13 cellular contexts compared by ENCODE assay signal in the genomic region with DNA sequence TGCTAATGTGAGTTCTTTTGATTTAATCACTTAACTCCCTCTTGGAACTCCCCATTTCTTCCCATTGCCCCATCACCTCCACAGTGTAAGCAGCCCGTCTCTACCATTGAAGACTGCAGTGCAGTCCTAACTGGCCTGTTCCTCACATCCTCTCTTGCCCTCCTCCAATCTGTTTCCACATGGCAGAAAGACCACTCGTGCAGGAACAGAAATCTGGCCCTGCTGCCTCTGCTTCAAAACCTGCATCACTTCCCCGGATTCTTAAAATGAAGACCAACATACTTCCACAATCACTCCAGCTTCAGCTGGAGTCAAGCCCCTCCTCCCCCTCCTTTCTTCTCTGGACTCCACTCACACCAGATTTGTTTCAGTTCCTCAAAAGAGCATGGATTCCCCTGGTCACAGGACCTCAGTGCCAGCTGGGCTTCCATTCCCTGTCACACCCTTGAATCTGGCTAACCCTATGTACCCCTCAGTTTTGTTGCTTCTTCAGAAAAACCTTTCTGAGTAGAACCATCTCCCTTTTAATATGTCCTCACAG.
DNase-seq lines count a peak whose midpoint lies in the region; ATAC-seq and TF ChIP-seq lines count a peak whose summit lies in the region.
"Had no signal": no experiment of that assay in that cellular context is flagged by ENCODE, and none has a peak within 500 bp of the region (broad histone marks: within the 10 kb centered on the region; RNA-seq: fewer than 3 reads in every experiment).

No MANE protein-coding gene starts in this region.

- H3K36me3 ChIP-seq in IMR-90 (ENCODE audit: control insufficient read depth, insufficient read depth, low read length), result no peaks in the 10 kb centered on the region
- H3K36me3 ChIP-seq in mucosa of descending colon (ENCODE audit: low read depth), result no peaks in the 10 kb centered on the region
- H3K36me3 ChIP-seq in tibial nerve, result no peaks in the 10 kb centered on the region
- H3K36me3 ChIP-seq: SJCRH30, stomach had no signal

- no peaks in the 10 kb centered on the region for H3K9me3 Mint-ChIP-seq in dendritic cell treated with granulocyte-macrophage colony-stimulating factor and Interleukin-4, amounts not matched to agents 40 ng/mL and 50 ng/mL, for 4 days
- H3K9me3 Mint-ChIP-seq: activated CD4-positive, alpha-beta memory T cell treated with anti-CD3 and anti-CD28 coated beads, Interleukin-2, amount 10 ng/mL, durations not matched to agents 7 days and 5 days had no signal

- dilution Hi-C loops in IMR-90 (cut with HindIII; ENCODE audit: low sequenced_read_pairs, unreplicated experiment), result no loop called here

- H3K27me3 ChIP-seq in IMR-90 (ENCODE audit: control insufficient read depth, insufficient read depth, low read length) (peaks cover 1% of the 10 kb centered on the region; the same call in 1 of the 2 replicates), tibial nerve (no peaks in the 10 kb centered on the region)
- H3K27me3 ChIP-seq: hepatocyte, SJCRH30, stomach had no signal

- TF ChIP-seq RAD21 in IMR-90 (IDR thresholded peaks at IDR 0.05; ENCODE audit: low read length), result no peak

- H2BK20ac ChIP-seq in IMR-90 (ENCODE audit: low read depth, low read length), result peak overlapping the region; percentile 49; the same call in 1 of the 2 replicates

- H3K4me1 ChIP-seq in IMR-90 (ENCODE audit: control insufficient read depth, insufficient read depth, low read length) (peaks cover 2% of the 10 kb centered on the region; the same call in 1 of the 2 replicates), mucosa of descending colon (ENCODE audit: low read depth) (no peaks in the 10 kb centered on the region), tibial nerve (peaks cover 0 to 16% (median 2%) of the 10 kb centered on the region in 4 donors)

- peak; percentile 28; the same call in 1 of the 2 replicates for ATAC-seq in IMR-90 (ENCODE audit: low read depth)
- ATAC-seq in mucosa of descending colon, result peak; percentile 24
- ATAC-seq in GM21825 (IDR thresholded peaks at IDR 0.05; ENCODE audit: unreplicated experiment), result no peak

- H3K14ac ChIP-seq in IMR-90 (replicated peaks; ENCODE audit: low read depth, low read length), result no peak overlapping the region

- intact Hi-C loops in IMR-90 (cut with micrococcal nuclease) (no loop called here), mucosa of descending colon (cut with DNase I, micrococcal nuclease) (no loop called here)
- intact Hi-C loops in dendritic cell treated with granulocyte-macrophage colony-stimulating factor and Interleukin-4, amounts not matched to agents 40 ng/mL and 50 ng/mL, for 4 days (cut with micrococcal nuclease), result loop anchor here (2.0 to 10.0 kb wide), 5 partner anchors 276 to 1076 kb away; no protein-coding TSS in a partner anchor

- POLR2A ChIA-PET in IMR-90 (lab: Charles Lee; ENCODE audit: unreplicated experiment), result interaction anchor here (1.0 kb wide), 1 partner anchor 36 kb away, joined by 3 read pairs; no protein-coding TSS in a partner anchor

- BruUV-seq in IMR-90 (replicated peaks; lab: Mats Ljungman, UMichigan), result no TSS peak

- peak overlapping the region; percentile 81 for H3K27ac Mint-ChIP-seq in dendritic cell treated with granulocyte-macrophage colony-stimulating factor and Interleukin-4, amounts not matched to agents 40 ng/mL and 50 ng/mL, for 4 days
- H3K27ac Mint-ChIP-seq: activated CD4-positive, alpha-beta memory T cell treated with anti-CD3 and anti-CD28 coated beads, Interleukin-2, amount 10 ng/mL, durations not matched to agents 7 days and 5 days had no signal

- peak overlapping the region; percentile 51; the same call in 2 of the 3 replicates for H2BK15ac ChIP-seq in IMR-90 (ENCODE audit: low read depth, low read length)

- peak overlapping the region; percentile 26; the same call in 1 of the 2 replicates for H4K91ac ChIP-seq in IMR-90 (ENCODE audit: insufficient read depth, low read depth, low read length)

- H3K79me1 ChIP-seq in IMR-90 (ENCODE audit: low read depth in 1 of 2, low read length in 2 of 2), result no peaks in the 10 kb centered on the region

- H3K4me3 ChIP-seq in IMR-90 (ENCODE audit: insufficient read depth, low read depth, low read length) (no peak overlapping the region), mucosa of descending colon (no peak overlapping the region), tibial nerve (no peak overlapping the region)
- H3K4me3 ChIP-seq: hepatocyte, SJCRH30, stomach had no signal

- no peaks in the 10 kb centered on the region for H3K9me1 ChIP-seq in IMR-90 (ENCODE audit: insufficient read depth, low read length)

- no peaks in the 10 kb centered on the region for H4K20me1 ChIP-seq in IMR-90 (ENCODE audit: insufficient read depth, low read length)

- H3K23ac ChIP-seq in IMR-90 (ENCODE audit: low read depth, low read length), result no peak overlapping the region

- DNase-seq in IMR-90 (no peak), mucosa of descending colon (peak in 1 of 3 donors; percentile 24), tibial nerve (ENCODE audit: low spot score in 2 of 2) (peak in 1 of 2 donors; percentile 52), AG08396 (ENCODE audit: low spot score) (no peak)
- DNase-seq in effector CD4-positive, alpha-beta T cell, result no peak
- DNase-seq: activated CD4-positive, alpha-beta memory T cell treated with anti-CD3 and anti-CD28 coated beads, Interleukin-2, amount 10 ng/mL, durations not matched to agents 7 days and 5 days; cortex of kidney had no signal

- TF ChIP-seq CTCF in IMR-90 (conservative IDR thresholded peaks at IDR 0.05; ENCODE audit: low read depth, low read length), result no peak
- no peak for TF ChIP-seq CTCF in mucosa of descending colon (IDR thresholded peaks at IDR 0.05)
- no peak for TF ChIP-seq CTCF in tibial nerve (IDR thresholded peaks at IDR 0.05)

- peaks cover 9% of the 10 kb centered on the region for H3K27me3 Mint-ChIP-seq in dendritic cell treated with granulocyte-macrophage colony-stimulating factor and Interleukin-4, amounts not matched to agents 40 ng/mL and 50 ng/mL, for 4 days
- H3K27me3 Mint-ChIP-seq: activated CD4-positive, alpha-beta memory T cell treated with anti-CD3 and anti-CD28 coated beads, Interleukin-2, amount 10 ng/mL, durations not matched to agents 7 days and 5 days had no signal

- no peak overlapping the region for H3K9ac ChIP-seq in IMR-90 (ENCODE audit: low read depth, low read length)

- WGBS in IMR-90 (ENCODE audit: extremely low coverage in 2 of 2, insufficient read length in 1 of 2), 2 experiments, result no CpG with 5 or more reads among the region's 3 CpGs
- 38 to 43% methylated on average over 3 of the region's 3 CpGs for WGBS in tibial nerve, 2 donors

- in situ Hi-C loops in IMR-90 (cut with MboI; ENCODE audit: low sequenced_read_pairs), result loop anchor here (25.0 kb wide), 1 partner anchor 801 kb away; a partner anchor contains a TSS

- H3K4me2 ChIP-seq in IMR-90 (ENCODE audit: low read depth, low read length), result no peak overlapping the region
- H3K4me2 ChIP-seq: hepatocyte had no signal

- CTCF ChIA-PET in IMR-90 (lab: Yijun Ruan, JAX), result interaction anchor here (1.0 kb wide), 1 partner anchor 12 kb away, joined by 3 read pairs; no protein-coding TSS in a partner anchor

- H3K56ac ChIP-seq in IMR-90 (ENCODE audit: extremely low read depth, insufficient read depth, low read length), result no peak overlapping the region

- H2AFZ ChIP-seq in IMR-90 (replicated peaks; ENCODE audit: low read length, poor library complexity), result peak overlapping the region; percentile 53
- H2AFZ ChIP-seq: hepatocyte had no signal

- peak overlapping the region; percentile 8; the same call in 1 of the 2 replicates for H3K4ac ChIP-seq in IMR-90 (ENCODE audit: low read depth, low read length)

- peaks cover 27% of the 10 kb centered on the region for H3K4me1 Mint-ChIP-seq in dendritic cell treated with granulocyte-macrophage colony-stimulating factor and Interleukin-4, amounts not matched to agents 40 ng/mL and 50 ng/mL, for 4 days (ENCODE audit: low read depth)
- H3K4me1 Mint-ChIP-seq: activated CD4-positive, alpha-beta memory T cell treated with anti-CD3 and anti-CD28 coated beads, Interleukin-2, amount 10 ng/mL, durations not matched to agents 7 days and 5 days had no signal

- H2BK5ac ChIP-seq in IMR-90 (ENCODE audit: low read depth, low read length, poor library complexity, severe bottlenecking), result no peak overlapping the region

- no peaks in the 10 kb centered on the region for H3K36me3 Mint-ChIP-seq in dendritic cell treated with granulocyte-macrophage colony-stimulating factor and Interleukin-4, amounts not matched to agents 40 ng/mL and 50 ng/mL, for 4 days (ENCODE audit: low read depth)

- H2BK120ac ChIP-seq in IMR-90 (ENCODE audit: low read depth, low read length), result peak overlapping the region; percentile 11

- no peak overlapping the region for H4K5ac ChIP-seq in IMR-90 (ENCODE audit: low read depth, low read length)

- no peaks in the 10 kb centered on the region for H3K9me3 ChIP-seq in IMR-90 (ENCODE audit: control insufficient read depth, insufficient read depth, low read length)
- no peaks in the 10 kb centered on the region for H3K9me3 ChIP-seq in mucosa of descending colon
- H3K9me3 ChIP-seq in tibial nerve, result peaks cover 0 to 5% (median 0%) of the 10 kb centered on the region in 4 donors
- H3K9me3 ChIP-seq: SJCRH30, stomach had no signal

- peak overlapping the region in 1 of 2 experiments; percentile 40; a peak in 1 of 4 replicates for H4K8ac ChIP-seq in IMR-90 (ENCODE audit: low read depth in 2 of 2, low read length in 2 of 2)

- 0 out of 2 replicates have a peak overlapping the region, but pooled peaks have one; percentile 17 for H2AK5ac ChIP-seq in IMR-90 (ENCODE audit: low read depth, low read length)

- no peak overlapping the region for H3K18ac ChIP-seq in IMR-90 (ENCODE audit: low read depth, low read length)

- H3K4me3 Mint-ChIP-seq in dendritic cell treated with granulocyte-macrophage colony-stimulating factor and Interleukin-4, amounts not matched to agents 40 ng/mL and 50 ng/mL, for 4 days, result peak overlapping the region; percentile 44
- H3K4me3 Mint-ChIP-seq: activated CD4-positive, alpha-beta memory T cell treated with anti-CD3 and anti-CD28 coated beads, Interleukin-2, amount 10 ng/mL, durations not matched to agents 7 days and 5 days; neural crest cell had no signal

- peak; percentile 49 to 79 for TF ChIP-seq EP300 in tibial nerve (IDR thresholded peaks at IDR 0.05)

- H3K27ac ChIP-seq in IMR-90 (ENCODE audit: insufficient read depth, low read length) (no peak overlapping the region), tibial nerve (peak overlapping the region in 2 of 4 donors; percentile 17 to 53)
- H3K27ac ChIP-seq: hepatocyte, SJCRH30 had no signal

- H2AK9ac ChIP-seq in IMR-90 (replicated peaks; ENCODE audit: low read depth, low read length, poor library complexity), result no peak overlapping the region

- TF ChIP-seq POLR2A in IMR-90 (IDR thresholded peaks at IDR 0.05; ENCODE audit: low read depth, low read length) (no peak), tibial nerve (IDR thresholded peaks at IDR 0.05) (no peak)

TF ChIP-seq in IMR-90, 13 proteins besides CTCF, POLR2A, EP300 and RAD21 (continues in another document):
- no peak for TF ChIP-seq MAZ (IDR thresholded peaks at IDR 0.05; ENCODE audit: borderline replicate concordance, low read depth, low read length)
